Comparison of ENCODE assay signal across 8 cellular contexts in the genomic region with DNA sequence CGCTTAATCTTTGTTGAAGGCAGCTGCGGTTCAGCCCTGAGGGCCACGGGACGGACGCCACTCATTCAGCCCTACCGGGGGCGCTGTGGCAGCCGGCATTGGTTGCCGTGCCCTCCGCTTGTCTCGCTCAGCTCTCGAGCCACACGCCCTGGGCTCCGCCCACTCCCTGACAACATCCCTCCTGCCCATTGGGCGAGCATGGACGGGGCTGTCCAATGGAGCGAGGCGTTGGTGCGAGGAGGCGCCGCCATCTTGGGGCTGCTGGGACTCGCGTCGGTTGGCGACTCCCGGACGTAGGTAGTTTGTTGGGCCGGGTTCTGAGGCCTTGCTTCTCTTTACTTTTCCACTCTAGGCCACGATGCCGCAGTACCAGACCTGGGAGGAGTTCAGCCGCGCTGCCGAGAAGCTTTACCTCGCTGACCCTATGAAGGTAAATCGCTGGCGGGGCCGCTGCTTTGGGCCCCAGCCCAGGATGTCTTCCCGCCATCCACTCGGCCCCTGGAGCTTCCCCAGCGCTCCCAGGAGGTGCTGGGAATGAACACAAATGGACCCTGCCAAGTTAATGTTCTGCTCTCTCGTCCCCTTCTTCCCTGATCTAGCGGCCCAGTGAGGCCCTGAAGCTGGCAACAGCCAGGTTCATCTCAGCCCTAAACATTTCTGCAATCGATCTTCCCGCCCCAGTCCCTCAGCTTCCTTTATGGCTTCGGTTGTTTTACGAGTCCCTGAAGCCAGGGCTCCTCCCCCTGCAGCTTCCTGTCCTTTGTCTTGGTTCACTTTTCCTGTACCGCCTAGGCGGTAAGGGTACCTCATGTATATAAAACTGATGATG. TPM values are rescaled to one million over a fixed set of nuclear protein-coding genes. Genes with fewer than 3 reads are reported as not detected.
DNase-seq lines count a peak whose midpoint lies in the region; ATAC-seq and TF ChIP-seq lines count a peak whose summit lies in the region.

A gene with protein sequence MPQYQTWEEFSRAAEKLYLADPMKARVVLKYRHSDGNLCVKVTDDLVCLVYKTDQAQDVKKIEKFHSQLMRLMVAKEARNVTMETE (plus strand): TSS at position 244 of the 829 bp plus-strand sequence. CDS start 115 bp downstream, at position 359.

- H3K9me3 Mint-ChIP-seq in Calu3 (ENCODE audit: low read depth, unreplicated experiment), result no peaks in the 10 kb centered on the region
- no peaks in the 10 kb centered on the region for H3K9me3 Mint-ChIP-seq in activated CD8-positive, alpha-beta memory T cell treated with anti-CD3 and anti-CD28 coated beads, Interleukin-2, amount 10 ng/mL, durations not matched to agents 7 days and 5 days (ENCODE audit: low read depth)

- peak; percentile 99 for ATAC-seq in GM21381 (IDR thresholded peaks at IDR 0.05; ENCODE audit: unreplicated experiment)
- peak; percentile 99 for ATAC-seq in activated CD8-positive, alpha-beta memory T cell treated with anti-CD3 and anti-CD28 coated beads, Interleukin-2, amount 10 ng/mL, durations not matched to agents 7 days and 5 days

- peak; percentile 83 for TF ChIP-seq CTCF in Calu3 (IDR thresholded peaks at IDR 0.05; ENCODE audit: unreplicated experiment)

- CTCF ChIA-PET in Calu3 (lab: Charles Lee), result interaction anchor here (0.6 to 2.0 kb wide), 20 partner anchors 10 to 333 kb away, joined by 3 to 12 read pairs (median 3); partner anchors contain the start of gene EPHX1
- CTCF ChIA-PET in activated CD8-positive, alpha-beta memory T cell treated with anti-CD3 and anti-CD28 coated beads, Interleukin-2, amount 10 ng/mL, durations not matched to agents 7 days and 5 days (lab: Charles Lee), result interaction anchor here (0.7 to 3.6 kb wide), 30 partner anchors 8 to 353 kb away, joined by 3 to 30 read pairs (median 4); partner anchors contain the start of genes EPHX1, H3-3A, PYCR2 and TMEM63A

- in situ Hi-C loops in endometrial microvascular endothelial cells (cut with HindIII; ENCODE audit: inconsistent ontology term, low pct_unique_long_range_greater_than_20kb, low sequenced_read_pairs), result loop anchor here (10.0 kb wide), 1 partner anchor 223 kb away; no protein-coding TSS in a partner anchor

- DNase-seq in Calu3 (peak; percentile 100), HUDEP-2 (lab: John Stamatoyannopoulos, UW; ENCODE audit: unreplicated experiment in 76 of 76) (peak; percentile 18 to 99 (median 97)), NOMO-1 treated with dmso at 0.1 percent for 144 hours (lab: John Stamatoyannopoulos, UW; ENCODE audit: unreplicated experiment) (peak; percentile 99), mesenteric fat pad (ENCODE audit: low spot score) (peak; percentile 99)
- DNase-seq in activated CD8-positive, alpha-beta memory T cell treated with anti-CD3 and anti-CD28 coated beads, Interleukin-2, amount 10 ng/mL, durations not matched to agents 7 days and 5 days, result peak; percentile 100
- peak; percentile 93 for DNase-seq in stimulated activated CD8-positive, alpha-beta memory T cell treated with anti-CD3 and anti-CD28 coated beads, Interleukin-15, amount 100 ng/mL, for 24 hours (ENCODE audit: low read depth)

- H3K27me3 Mint-ChIP-seq in Calu3 (ENCODE audit: unreplicated experiment), result no peaks in the 10 kb centered on the region
- H3K27me3 Mint-ChIP-seq in activated CD8-positive, alpha-beta memory T cell treated with anti-CD3 and anti-CD28 coated beads, Interleukin-2, amount 10 ng/mL, durations not matched to agents 7 days and 5 days, result no peaks in the 10 kb centered on the region

- TSS peak; percentile 85 for BruUV-seq in Calu3 (replicated peaks; lab: Mats Ljungman, UMichigan)

- H3K4me3 Mint-ChIP-seq in Calu3 (ENCODE audit: low read depth, unreplicated experiment), result no peak within 1 kb of the TSS
- H3K4me3 Mint-ChIP-seq in activated CD8-positive, alpha-beta memory T cell treated with anti-CD3 and anti-CD28 coated beads, Interleukin-2, amount 10 ng/mL, durations not matched to agents 7 days and 5 days, result no peak within 1 kb of the TSS

- peaks cover 18% of the 10 kb centered on the region for H3K36me3 Mint-ChIP-seq in Calu3 (ENCODE audit: insufficient read depth, unreplicated experiment)
- peaks cover 25% of the 10 kb centered on the region for H3K36me3 Mint-ChIP-seq in activated CD8-positive, alpha-beta memory T cell treated with anti-CD3 and anti-CD28 coated beads, Interleukin-2, amount 10 ng/mL, durations not matched to agents 7 days and 5 days

- H3K4me1 Mint-ChIP-seq in Calu3 (ENCODE audit: low read depth, unreplicated experiment), result peaks cover 41% of the 10 kb centered on the region
- H3K4me1 Mint-ChIP-seq in activated CD8-positive, alpha-beta memory T cell treated with anti-CD3 and anti-CD28 coated beads, Interleukin-2, amount 10 ng/mL, durations not matched to agents 7 days and 5 days, result peaks cover 29% of the 10 kb centered on the region

- no peak within 1 kb of the TSS for H3K27ac Mint-ChIP-seq in Calu3 (ENCODE audit: unreplicated experiment)
- H3K27ac Mint-ChIP-seq in activated CD8-positive, alpha-beta memory T cell treated with anti-CD3 and anti-CD28 coated beads, Interleukin-2, amount 10 ng/mL, durations not matched to agents 7 days and 5 days, result no peak within 1 kb of the TSS

- intact Hi-C loops in Calu3 (cut with micrococcal nuclease; ENCODE audit: unreplicated experiment), result loop anchor here (2.0 to 10.0 kb wide), 2 partner anchors 33 to 197 kb away; partner anchors contain the start of gene EPHX1

RNA-seq across cellular contexts. Expression of the gene that starts here (rescaled TPM):
- 264 and 312 TPM in 2 replicates for total RNA-seq in Calu3 (2022)
- 100 to 1,000 TPM; 198 to 225 TPM for total RNA-seq in activated CD8-positive, alpha-beta memory T cell treated with anti-CD3 and anti-CD28 coated beads, Interleukin-2, amount 10 ng/mL, durations not matched to agents 7 days and 5 days
- 402 TPM for total RNA-seq in endometrial microvascular endothelial cells (ENCODE audit: inconsistent ontology term)
- total RNA-seq in mesenteric fat pad, result 125 TPM

Comparison
In these comparisons a context has a peak if more than half of its experiments do, and no peak if none do; other contexts are left out.
1. Peak in every context shown above with its lines: DNase-seq and ATAC-seq.